8 cellular contexts compared by ENCODE assay signal in the genomic region with DNA sequence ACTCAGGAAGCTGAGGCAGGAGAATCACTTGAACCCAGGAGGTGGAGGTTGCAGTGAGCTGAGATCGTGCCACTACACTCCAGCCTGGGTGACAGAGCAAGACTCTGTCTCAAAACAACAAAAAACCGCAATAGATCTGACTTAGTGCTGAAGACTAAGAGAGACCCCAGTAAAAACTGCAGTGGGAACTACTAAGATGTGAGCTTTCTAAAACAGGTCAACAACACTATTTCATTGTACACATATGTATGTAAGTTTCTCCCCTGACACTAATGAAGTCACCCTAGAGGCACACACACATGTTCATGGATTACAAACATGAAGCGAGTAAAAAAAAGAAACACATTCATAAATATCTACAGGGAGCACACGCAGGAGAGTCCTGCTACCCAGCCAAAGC.
"Had no signal": no experiment of that assay in that cellular context is flagged by ENCODE, and none has a peak within 500 bp of the region (broad histone marks: within the 10 kb centered on the region; RNA-seq: fewer than 3 reads in every experiment).

No MANE protein-coding gene starts in this region.

- DNase-seq: GDM1, GF-D8 had no signal

- FAIRE-seq: G401.6, GM12878, GM12891, GM12892, GM18507, GM19239 had no signal

- H3K4me3 ChIP-seq: GM12878 had no signal

- ATAC-seq: GM12878 had no signal
